In the genomic region with DNA sequence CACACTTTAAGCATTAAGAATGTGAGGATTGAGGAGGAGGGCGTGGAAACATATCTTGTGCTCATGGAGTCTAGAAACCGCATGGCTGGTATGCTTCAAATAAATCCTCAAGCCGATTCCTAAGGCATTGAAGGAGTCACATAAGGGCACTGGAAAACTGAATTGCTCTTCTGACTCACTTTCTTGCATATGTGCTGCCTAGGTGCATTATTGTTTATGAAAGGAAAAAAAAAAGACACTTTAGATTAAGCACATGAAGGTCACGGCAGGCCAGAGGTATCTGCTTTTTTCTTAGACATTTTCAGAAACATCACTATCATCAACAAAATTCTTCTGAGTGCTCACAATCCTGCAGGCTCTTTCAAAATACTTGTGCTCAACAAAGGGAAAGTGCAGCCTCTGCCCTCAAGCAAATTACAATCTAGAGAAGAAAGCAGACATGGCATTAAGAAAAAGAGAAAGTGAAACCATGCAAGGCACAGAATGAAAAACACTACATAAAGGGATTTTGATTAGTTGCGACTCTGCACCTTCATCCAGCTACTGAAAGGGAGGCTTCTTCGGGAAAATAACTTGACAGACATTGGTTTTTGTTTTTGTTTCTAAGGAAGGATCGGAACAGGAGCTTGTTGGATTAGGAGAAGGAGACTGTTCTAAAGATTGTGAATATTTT, we compare ENCODE assay signal across 20 cellular contexts.
DNase-seq lines count a peak whose midpoint lies in the region; ATAC-seq and TF ChIP-seq lines count a peak whose summit lies in the region.
"Had no signal": no experiment of that assay in that cellular context is flagged by ENCODE, and none has a peak within 500 bp of the region (broad histone marks: within the 10 kb centered on the region; RNA-seq: fewer than 3 reads in every experiment).

No MANE protein-coding gene starts in this region.

- no peaks in the 10 kb centered on the region for H3K36me3 ChIP-seq in mammary epithelial cell (ENCODE audit: insufficient read depth, low read length)
- H3K36me3 ChIP-seq in upper lobe of right lung, result no peaks in the 10 kb centered on the region
- no peaks in the 10 kb centered on the region for H3K36me3 ChIP-seq in uterus

- no peaks in the 10 kb centered on the region for H3K27me3 ChIP-seq in mammary epithelial cell (ENCODE audit: insufficient read depth, low read length)
- no peaks in the 10 kb centered on the region for H3K27me3 ChIP-seq in upper lobe of right lung
- H3K27me3 ChIP-seq in uterus, result no peaks in the 10 kb centered on the region

- peaks cover 12% of the 10 kb centered on the region for H3K9me3 Mint-ChIP-seq in MCF 10A (ENCODE audit: unreplicated experiment)
- H3K9me3 Mint-ChIP-seq in activated naive CD4-positive, alpha-beta T cell treated with anti-CD3 and anti-CD28 coated beads for 36 hours, result peaks cover 13% of the 10 kb centered on the region
- H3K9me3 Mint-ChIP-seq: endodermal cell had no signal

- peak overlapping the region; percentile 14 for H3K27ac Mint-ChIP-seq in MCF 10A (ENCODE audit: low read depth, unreplicated experiment)
- H3K27ac Mint-ChIP-seq in activated naive CD4-positive, alpha-beta T cell treated with anti-CD3 and anti-CD28 coated beads for 36 hours, result no peak overlapping the region
- H3K27ac Mint-ChIP-seq: activated naive CD8-positive, alpha-beta T cell treated with anti-CD3 and anti-CD28 coated beads for 36 hours; endodermal cell had no signal

- POLR2A ChIA-PET in MCF 10A (lab: Yijun Ruan, JAX), result interaction anchor here (0.5 to 0.7 kb wide), 2 partner anchors 932 to 1645 kb away, joined by 3 to 5 read pairs; no protein-coding TSS in a partner anchor

- no peak for TF ChIP-seq CTCF in MCF 10A (IDR thresholded peaks at IDR 0.05; ENCODE audit: unreplicated experiment)
- no peak for TF ChIP-seq CTCF in mammary epithelial cell (conservative IDR thresholded peaks at IDR 0.05 in 1 of 2, IDR thresholded peaks at IDR 0.05 in 1 of 2; ENCODE audit: extremely low read depth in 1 of 2, insufficient read depth in 1 of 2, low read depth in 1 of 2, low read length in 2 of 2)
- TF ChIP-seq CTCF in astrocyte of the spinal cord (IDR thresholded peaks at IDR 0.05; ENCODE audit: low read depth, low read length), result no peak
- TF ChIP-seq CTCF in upper lobe of right lung (IDR thresholded peaks at IDR 0.05), result no peak
- no peak for TF ChIP-seq CTCF in uterus (IDR thresholded peaks at IDR 0.05)

- in situ Hi-C loops in mammary epithelial cell (cut with MboI; ENCODE audit: low sequenced_read_pairs in 2 of 2) (no loop called here), astrocyte of the spinal cord (cut with HindIII; ENCODE audit: low sequenced_read_pairs) (no loop called here)

- H3K4me3 Mint-ChIP-seq in MCF 10A (ENCODE audit: unreplicated experiment), result no peak overlapping the region
- no peak overlapping the region for H3K4me3 Mint-ChIP-seq in activated naive CD4-positive, alpha-beta T cell treated with anti-CD3 and anti-CD28 coated beads for 36 hours
- H3K4me3 Mint-ChIP-seq: activated naive CD8-positive, alpha-beta T cell treated with anti-CD3 and anti-CD28 coated beads for 36 hours; endodermal cell had no signal

- no peak for ATAC-seq in upper lobe of right lung
- ATAC-seq: activated CD4-positive, CD25-positive, alpha-beta regulatory T cell treated with anti-CD3 and anti-CD28 coated beads, Interleukin-2, amount 50 U/mL, for 24 hours; stimulated activated naive CD8-positive, alpha-beta T cell treated with anti-CD3 and anti-CD28 coated beads, Interleukin-15, Interleukin-2, amounts not matched to agents 100 U/mL and 50 U/mL, for 24 hours had no signal

- peaks cover 17% of the 10 kb centered on the region for H3K4me1 Mint-ChIP-seq in MCF 10A (ENCODE audit: insufficient read depth, unreplicated experiment)
- no peaks in the 10 kb centered on the region for H3K4me1 Mint-ChIP-seq in activated naive CD4-positive, alpha-beta T cell treated with anti-CD3 and anti-CD28 coated beads for 36 hours (ENCODE audit: low read depth)
- H3K4me1 Mint-ChIP-seq: activated naive CD8-positive, alpha-beta T cell treated with anti-CD3 and anti-CD28 coated beads for 36 hours had no signal

- H3K27me3 Mint-ChIP-seq in MCF 10A (ENCODE audit: insufficient read depth, unreplicated experiment), result no peaks in the 10 kb centered on the region
- no peaks in the 10 kb centered on the region for H3K27me3 Mint-ChIP-seq in activated naive CD4-positive, alpha-beta T cell treated with anti-CD3 and anti-CD28 coated beads for 36 hours (ENCODE audit: low read depth)
- H3K27me3 Mint-ChIP-seq: activated naive CD8-positive, alpha-beta T cell treated with anti-CD3 and anti-CD28 coated beads for 36 hours had no signal

- DNase-seq in MCF 10A (ENCODE audit: unreplicated experiment) (no peak), mammary epithelial cell (no peak), NOMO-1 treated with DMSO at 0.1 percent for 48 hours (lab: John Stamatoyannopoulos, UW; ENCODE audit: unreplicated experiment) (peak; percentile 4), astrocyte of the spinal cord (ENCODE audit: low read depth, low spot score) (peak; percentile 10), upper lobe of right lung (no peak), uterus (no peak), HCEC 1CT (no peak)
- no peak for DNase-seq in activated naive CD4-positive, alpha-beta T cell treated with anti-CD3 and anti-CD28 coated beads for 36 hours
- DNase-seq: ACHN; activated CD8-positive, alpha-beta memory T cell treated with anti-CD3 and anti-CD28 coated beads, Interleukin-2, amount 50 U/mL, for 48 hours; activated naive CD8-positive, alpha-beta T cell treated with anti-CD3 and anti-CD28 coated beads for 36 hours; caudate nucleus; endodermal cell; foreskin melanocyte; GOT3; islet precursor cell; stimulated activated naive CD8-positive, alpha-beta T cell treated with anti-CD3 and anti-CD28 coated beads, Interleukin-15, Interleukin-2, amounts not matched to agents 100 U/mL and 50 U/mL, for 24 hours had no signal

- no peak overlapping the region for H3K4me3 ChIP-seq in mammary epithelial cell (replicated peaks in 1 of 3; ENCODE audit: insufficient read depth in 1 of 3, low read depth in 2 of 3, low read length in 3 of 3)
- no peak overlapping the region for H3K4me3 ChIP-seq in astrocyte of the spinal cord (ENCODE audit: low read depth, low read length)
- H3K4me3 ChIP-seq in upper lobe of right lung, result peak overlapping the region; percentile 0
- no peak overlapping the region for H3K4me3 ChIP-seq in uterus
- H3K4me3 ChIP-seq: SK-N-MC, smooth muscle cell had no signal

- H3K4me1 ChIP-seq in mammary epithelial cell (ENCODE audit: insufficient read depth, low read length) (no peaks in the 10 kb centered on the region), upper lobe of right lung (no peaks in the 10 kb centered on the region), uterus (no peaks in the 10 kb centered on the region)

- H3K9me3 ChIP-seq in mammary epithelial cell (replicated peaks; ENCODE audit: insufficient read depth, low read length) (no peaks in the 10 kb centered on the region), upper lobe of right lung (no peaks in the 10 kb centered on the region), uterus (no peaks in the 10 kb centered on the region)

- no peak overlapping the region for H3K9ac ChIP-seq in mammary epithelial cell (ENCODE audit: insufficient read depth, low read length)

- no peaks in the 10 kb centered on the region for H4K20me1 ChIP-seq in mammary epithelial cell (ENCODE audit: insufficient read depth, low read length)

- BruUV-seq in MCF 10A (replicated peaks; lab: Mats Ljungman, UMichigan) (no TSS peak), mammary epithelial cell (replicated peaks; lab: Mats Ljungman, UMichigan) (no TSS peak)

- H3K27ac ChIP-seq in mammary epithelial cell (ENCODE audit: insufficient read depth, low read depth, low read length) (no peak overlapping the region), upper lobe of right lung (no peak overlapping the region), uterus (no peak overlapping the region)
- H3K27ac ChIP-seq: SK-N-MC had no signal

- no peaks in the 10 kb centered on the region for H3K79me2 ChIP-seq in mammary epithelial cell (ENCODE audit: insufficient read depth, low read length)

- intact Hi-C loops in MCF 10A (cut with micrococcal nuclease), result loop anchor here (10.0 kb wide), 1 partner anchor 1608 kb away; no protein-coding TSS in a partner anchor
- intact Hi-C loops in mammary epithelial cell (cut with micrococcal nuclease), result no loop called here
- intact Hi-C loops in upper lobe of right lung (cut with DNase I), result no loop called here
- intact Hi-C loops in activated naive CD4-positive, alpha-beta T cell treated with anti-CD3 and anti-CD28 coated beads for 36 hours (cut with micrococcal nuclease), result no loop called here
- intact Hi-C loops in uterus (cut with DNase I; ENCODE audit: low total_unique reads), result no loop called here

- 73% methylated on average over 7 of the region's 7 CpGs for WGBS in mammary epithelial cell (ENCODE audit: low coverage, missing lambda C conversion rate)

- H3K4me2 ChIP-seq in mammary epithelial cell (ENCODE audit: insufficient read depth, low read depth, low read length), result no peak overlapping the region
- H3K4me2 ChIP-seq: smooth muscle cell had no signal

- CTCF ChIA-PET in MCF 10A (lab: Yijun Ruan, JAX) (interaction anchor here (0.6 to 1.6 kb wide), 6 partner anchors 9 to 1634 kb away, joined by 3 to 6 read pairs (median 3); no protein-coding TSS in a partner anchor), mammary epithelial cell (lab: Charles Lee; ENCODE audit: low non-redundant PET) (no interaction called here)
- CTCF ChIA-PET in activated naive CD4-positive, alpha-beta T cell treated with anti-CD3 and anti-CD28 coated beads for 36 hours (lab: Charles Lee), result no interaction called here

- H2AFZ ChIP-seq in mammary epithelial cell (ENCODE audit: low read depth, low read length), result no peak overlapping the region

- dilution Hi-C loops in mammary epithelial cell (cut with HindIII; ENCODE audit: low sequenced_read_pairs), result no loop called here

- no peak for TF ChIP-seq POLR2A in uterus (IDR thresholded peaks at IDR 0.05)

- H3K36me3 Mint-ChIP-seq in MCF 10A (ENCODE audit: insufficient read depth, unreplicated experiment), result no peaks in the 10 kb centered on the region
- no peaks in the 10 kb centered on the region for H3K36me3 Mint-ChIP-seq in activated naive CD4-positive, alpha-beta T cell treated with anti-CD3 and anti-CD28 coated beads for 36 hours (ENCODE audit: low read depth)
- H3K36me3 Mint-ChIP-seq: activated naive CD8-positive, alpha-beta T cell treated with anti-CD3 and anti-CD28 coated beads for 36 hours had no signal

Comparison
In these comparisons a context has a peak if more than half of its experiments do, and no peak if none do; other contexts are left out.
1. DNase-seq: peak in NOMO-1 treated with DMSO at 0.1 percent for 48 hours (single experiment) and astrocyte of the spinal cord (single experiment); none in MCF 10A (single experiment), mammary epithelial cell (single experiment), upper lobe of right lung (single experiment), activated naive CD4-positive, alpha-beta T cell treated with anti-CD3 and anti-CD28 coated beads for 36 hours (single experiment), uterus (0 of 2) and HCEC 1CT (single experiment).